Comparison of ENCODE assay signal across 21 cellular contexts in genomic region chr2:201558665-201559064, GRCh38.
DNase-seq lines count a peak whose midpoint lies in the region; ATAC-seq and TF ChIP-seq lines count a peak whose summit lies in the region.
"Had no signal": no experiment of that assay in that cellular context is flagged by ENCODE, and none has a peak within 500 bp of the region (broad histone marks: within the 10 kb centered on the region; RNA-seq: fewer than 3 reads in every experiment).

No MANE protein-coding gene starts in this region.

- no peaks in the 10 kb centered on the region for H3K36me3 ChIP-seq in GM06990 (ENCODE audit: control insufficient read depth, insufficient read depth, low read length)
- H3K36me3 ChIP-seq: heart left ventricle, tibial nerve had no signal

- H3K27me3 Mint-ChIP-seq in naive B cell, result peaks cover 0 to 4% (median 0%) of the 10 kb centered on the region in 3 donors
- H3K27me3 Mint-ChIP-seq: activated naive CD4-positive, alpha-beta T cell treated with anti-CD3 and anti-CD28 coated beads, Interleukin-2, amount 50 U/mL, for 24 hours; CD4-positive, alpha-beta memory T cell had no signal

- DNase-seq in GM06990 (ENCODE audit: extremely low read depth, insufficient read length) (peak; percentile 4), RPMI8226 (peak; percentile 74), naive B cell (no peak), SKM-1 treated with dmso at 0.1 percent for 144 hours (lab: John Stamatoyannopoulos, UW; ENCODE audit: unreplicated experiment) (no peak), NCI-H1930 (lab: John Stamatoyannopoulos, UW) (no peak)
- no peak for DNase-seq in activated effector memory CD4-positive, alpha-beta T cell treated with anti-CD3 and anti-CD28 coated beads, Interleukin-2, amount 50 U/mL, for 16 hours
- DNase-seq in stimulated activated CD8-positive, alpha-beta memory T cell treated with anti-CD3 and anti-CD28 coated beads, Interleukin-4, amount 100 ng/mL, for 48 hours, result no peak
- DNase-seq: activated T-cell treated with anti-CD3 and anti-CD28 coated beads, Interleukin-2, amount 50 U/mL, for 48 hours; CD4-positive, alpha-beta memory T cell; heart left ventricle; NCI-H187; NCI-H446; occipital lobe; SHP77 treated with DMSO at 0.1 percent for 48 hours; stimulated activated CD4-positive, alpha-beta T cell treated with anti-CD3 and anti-CD28 coated beads, Interleukin-15, amount 100 ng/mL, for 24 hours; stimulated activated naive CD4-positive, alpha-beta T cell had no signal

- H3K27ac Mint-ChIP-seq in naive B cell, result no peak overlapping the region
- H3K27ac Mint-ChIP-seq: activated naive CD4-positive, alpha-beta T cell treated with anti-CD3 and anti-CD28 coated beads, Interleukin-2, amount 50 U/mL, for 24 hours; CD4-positive, alpha-beta memory T cell; T-helper 1 cell treated with Interleukin-12 subunit alpha and Interleukin-12 subunit beta and Interleukin-4 antibody, amounts not matched to agents 30 μg/mL and 1 μg/mL, for 36 hours had no signal

- H3K4me3 Mint-ChIP-seq in naive B cell, result no peak overlapping the region
- H3K4me3 Mint-ChIP-seq: activated naive CD4-positive, alpha-beta T cell treated with anti-CD3 and anti-CD28 coated beads, Interleukin-2, amount 50 U/mL, for 24 hours; CD4-positive, alpha-beta memory T cell; T-helper 1 cell treated with Interleukin-12 subunit alpha and Interleukin-12 subunit beta and Interleukin-4 antibody, amounts not matched to agents 30 μg/mL and 1 μg/mL, for 36 hours had no signal

- no peak for TF ChIP-seq CTCF in GM06990 (IDR thresholded peaks at IDR 0.05; ENCODE audit: insufficient read depth, low read length, poor library complexity, severe bottlenecking)

- H3K4me1 Mint-ChIP-seq in naive B cell, result peaks cover 0 to 14% (median 13%) of the 10 kb centered on the region in 3 donors
- H3K4me1 Mint-ChIP-seq: activated naive CD4-positive, alpha-beta T cell treated with anti-CD3 and anti-CD28 coated beads, Interleukin-2, amount 50 U/mL, for 24 hours; CD4-positive, alpha-beta memory T cell had no signal

- H3K9me3 Mint-ChIP-seq in naive B cell, result no peaks in the 10 kb centered on the region
- H3K9me3 Mint-ChIP-seq: activated naive CD4-positive, alpha-beta T cell treated with anti-CD3 and anti-CD28 coated beads, Interleukin-2, amount 50 U/mL, for 24 hours; CD4-positive, alpha-beta memory T cell had no signal

- peak; percentile 55 for ATAC-seq in GM21825 (IDR thresholded peaks at IDR 0.05; ENCODE audit: unreplicated experiment)
- peak; percentile 42 to 63 for ATAC-seq in naive B cell (ENCODE audit: low read depth in 2 of 2)
- ATAC-seq: heart left ventricle, right cardiac atrium had no signal

- H3K27me3 ChIP-seq in GM06990 (replicated peaks; ENCODE audit: control insufficient read depth, insufficient read depth, low read length), result no peaks in the 10 kb centered on the region
- H3K27me3 ChIP-seq: heart left ventricle, tibial nerve had no signal

- no peaks in the 10 kb centered on the region for H3K36me3 Mint-ChIP-seq in naive B cell
- H3K36me3 Mint-ChIP-seq: CD4-positive, alpha-beta memory T cell had no signal

- H3K4me3 ChIP-seq in GM06990 (replicated peaks; ENCODE audit: low read depth, low read length), result no peak overlapping the region
- H3K4me3 ChIP-seq: heart left ventricle, tibial nerve had no signal

Comparison
In these comparisons a context has a peak if more than half of its experiments do, and no peak if none do; other contexts are left out.
1. DNase-seq: peak in GM06990 (single experiment) and RPMI8226 (single experiment); none in naive B cell (single experiment), SKM-1 treated with dmso at 0.1 percent for 144 hours (single experiment), activated effector memory CD4-positive, alpha-beta T cell treated with anti-CD3 and anti-CD28 coated beads, Interleukin-2, amount 50 U/mL, for 16 hours (single experiment), stimulated activated CD8-positive, alpha-beta memory T cell treated with anti-CD3 and anti-CD28 coated beads, Interleukin-4, amount 100 ng/mL, for 48 hours (single experiment) and NCI-H1930 (0 of 2).